ENCODE assay signal across 8 cellular contexts in the genomic region with DNA sequence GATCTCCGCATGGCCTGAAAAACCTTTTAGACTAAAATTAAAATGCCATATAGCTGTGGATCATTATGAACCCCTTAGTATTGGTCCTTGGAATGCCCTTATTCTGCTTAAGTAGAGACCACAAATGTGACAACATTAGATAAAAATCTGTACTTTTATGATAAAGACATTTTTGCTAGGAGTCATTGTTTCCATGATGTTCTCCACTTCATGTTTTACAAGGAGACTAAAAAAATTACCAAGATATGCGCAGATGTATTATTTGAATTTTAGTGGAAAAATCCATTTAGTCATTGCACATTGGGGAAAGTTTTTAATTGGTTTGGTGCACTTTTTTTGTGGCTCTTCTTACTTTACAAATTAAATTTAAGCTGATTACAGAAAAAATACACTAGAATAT. TPM values are rescaled to one million over a fixed set of nuclear protein-coding genes. Genes with fewer than 3 reads are reported as not detected.
A peak's percentile ranks its signal among the peaks of the same experiment; 100 is the strongest.
DNase-seq lines count a peak whose midpoint lies in the region; ATAC-seq, FAIRE-seq and TF ChIP-seq lines count a peak whose summit lies in the region.

No MANE protein-coding gene starts in this region.

- peaks cover 8 to 25% (median 22%) of the 10 kb centered on the region in 3 donors for H3K4me1 Mint-ChIP-seq in naive B cell

- H2AFZ ChIP-seq in Loucy (ENCODE audit: low read length) = no peak overlapping the region

- TF ChIP-seq POLR2A in H54 (IDR thresholded peaks at IDR 0.05; ENCODE audit: low read depth, low read length) = no peak

- peak overlapping the region; percentile 96 for H3K9ac ChIP-seq in Loucy (ENCODE audit: low read depth, low read length, poor library complexity, severe bottlenecking)

- ATAC-seq in naive B cell (ENCODE audit: low read depth in 2 of 2) = no peak

- no peak for DNase-seq in astrocyte of the spinal cord (ENCODE audit: low read depth, low spot score)
- DNase-seq in naive B cell = no peak
- DNase-seq in ureter (ENCODE audit: low spot score) = no peak
- no peak for DNase-seq in H54 (ENCODE audit: insufficient read length, low spot score)
- no peak for DNase-seq in HPDE6-E6E7 (ENCODE audit: extremely low spot score)
- no peak for DNase-seq in activated CD4-positive, CD25-positive, alpha-beta regulatory T cell (lab: John Stamatoyannopoulos, UW)

- peaks cover 0 to 3% (median 0%) of the 10 kb centered on the region in 7 donors for H3K9me3 Mint-ChIP-seq in naive B cell

- H3K9me3 ChIP-seq in DOHH2 (ENCODE audit: control insufficient read depth, insufficient read depth, low read length) (no peaks in the 10 kb centered on the region), Loucy (ENCODE audit: insufficient read depth, low read depth, low read length) (no peaks in the 10 kb centered on the region)

- H3K4me1 ChIP-seq in DOHH2 (ENCODE audit: control insufficient read depth, low read length) (peaks cover 49% of the 10 kb centered on the region), Loucy (ENCODE audit: insufficient read depth, low read length, poor library complexity, severe bottlenecking) (peaks cover 9% of the 10 kb centered on the region)

- peak overlapping the region in 7 of 8 donors; percentile 82 to 99 (median 94) for H3K4me3 Mint-ChIP-seq in naive B cell

- H3K4me2 ChIP-seq in DOHH2 (ENCODE audit: low read length) (peak overlapping the region; percentile 79), Loucy (ENCODE audit: low read depth, low read length, poor library complexity, severe bottlenecking) (peak overlapping the region; percentile 87)

- no peak for TF ChIP-seq CTCF in DOHH2 (IDR thresholded peaks at IDR 0.05; ENCODE audit: low read depth, low read length, poor library complexity, severe bottlenecking)
- no peak for TF ChIP-seq CTCF in Loucy (conservative IDR thresholded peaks at IDR 0.05; ENCODE audit: low read length)
- TF ChIP-seq CTCF in astrocyte of the spinal cord (IDR thresholded peaks at IDR 0.05; ENCODE audit: low read depth, low read length) = no peak

- peaks cover 34% of the 10 kb centered on the region for H3K36me3 ChIP-seq in DOHH2 (ENCODE audit: control insufficient read depth, low read length)
- H3K36me3 ChIP-seq in Loucy (ENCODE audit: insufficient read depth, low read length) = peaks cover 12% of the 10 kb centered on the region; the same call in 1 of the 2 replicates

- in situ Hi-C loops in astrocyte of the spinal cord (cut with HindIII; ENCODE audit: low sequenced_read_pairs) = no loop called here

- H4K20me1 ChIP-seq in DOHH2 (ENCODE audit: control insufficient read depth, insufficient read depth, low read depth, low read length) = peaks cover 2% of the 10 kb centered on the region; the same call in 1 of the 2 replicates
- peaks cover 21% of the 10 kb centered on the region for H4K20me1 ChIP-seq in Loucy (ENCODE audit: insufficient read depth, low read length, poor library complexity, severe bottlenecking)

- peaks cover 10% of the 10 kb centered on the region for H3F3A ChIP-seq in DOHH2 (ENCODE audit: control insufficient read depth, insufficient read depth)
- no peaks in the 10 kb centered on the region for H3F3A ChIP-seq in Loucy (ENCODE audit: low read depth)

- H3K27ac ChIP-seq in DOHH2 (ENCODE audit: low read depth, low read length) = peak overlapping the region; percentile 92

- peaks cover 67% of the 10 kb centered on the region for H3K79me2 ChIP-seq in DOHH2 (ENCODE audit: control insufficient read depth, low read length)
- peaks cover 61% of the 10 kb centered on the region for H3K79me2 ChIP-seq in Loucy (ENCODE audit: insufficient read depth, low read length)

- peak overlapping the region; percentile 87 for H3K4me3 ChIP-seq in DOHH2 (ENCODE audit: low read length)
- H3K4me3 ChIP-seq in Loucy (ENCODE audit: low read length, poor library complexity, severe bottlenecking) = peak overlapping the region; percentile 84
- peak overlapping the region; percentile 85 for H3K4me3 ChIP-seq in astrocyte of the spinal cord (ENCODE audit: low read depth, low read length)

- H3K27me3 Mint-ChIP-seq in naive B cell = no peaks in the 10 kb centered on the region

- no peak for FAIRE-seq in H54 (lab: Jason Lieb, UNC)

- no peaks in the 10 kb centered on the region for H3K27me3 ChIP-seq in DOHH2 (ENCODE audit: control insufficient read depth, low read length)
- no peaks in the 10 kb centered on the region for H3K27me3 ChIP-seq in Loucy (ENCODE audit: insufficient read depth, low read length, poor library complexity, severe bottlenecking)

- no peaks in the 10 kb centered on the region for H3K36me3 Mint-ChIP-seq in naive B cell

- H3K9me2 ChIP-seq in DOHH2 (replicated peaks; ENCODE audit: control insufficient read depth, low read length) = no peaks in the 10 kb centered on the region
- H3K9me2 ChIP-seq in Loucy (replicated peaks; ENCODE audit: low read depth, low read length) = no peaks in the 10 kb centered on the region

- peak overlapping the region in 4 of 6 donors; percentile 14 to 94 (median 70) for H3K27ac Mint-ChIP-seq in naive B cell

RNA-seq across cellular contexts. Expression of gene PHF6, which starts 1.8 kb away (rescaled TPM):
- polyA plus RNA-seq in naive B cell (ENCODE audit: low read depth in 6 of 6) = 10 to 100 TPM; 25.0 to 38.1 (median 30.8) TPM
- total RNA-seq in ureter = 27.6 TPM
